ENCODE assay signal across 21 cellular contexts in genomic region chr2:41381701-41382100, GRCh38.
"Had no signal": no experiment of that assay in that cellular context is flagged by ENCODE, and none has a peak within 500 bp of the region (broad histone marks: within the 10 kb centered on the region; RNA-seq: fewer than 3 reads in every experiment).

No MANE protein-coding gene starts in this region.

- DNase-seq: MV-4-11; NCI-H1048; NCI-H1105; NCI-H1436 treated with DMSO at 0.1 percent for 48 hours; NCI-H1694; NCI-H2029; NCI-H2081 treated with DMSO at 0.1 percent for 48 hours; NCI-H2171; NCI-H226; NCI-H446; NCI-H526 treated with DMSO at 0.1 percent for 48 hours; NCI-H748 treated with DMSO at 0.1 percent for 48 hours; NK-92 treated with Interleukin-12 subunit alpha and Interleukin-12 subunit beta, amount 100 ng/mL, for 24 hours; PC-3; SHP77; SK-N-SH; SW 1271 had no signal

- ATAC-seq: K562, Panc1, PC-3 had no signal

- H3K4me3 ChIP-seq: K562 had no signal

- H3K9me3 ChIP-seq: SK-N-SH had no signal

- H3K27ac ChIP-seq: HL-60, RWPE1 had no signal
